ENCODE assay signal across 24 cellular contexts in genomic region chr2:68290825-68291224, GRCh38. TPM values are rescaled to one million over a fixed set of nuclear protein-coding genes. Genes with fewer than 3 reads are reported as not detected.
DNase-seq lines count a peak whose midpoint lies in the region; ATAC-seq and TF ChIP-seq lines count a peak whose summit lies in the region.
"Had no signal": no experiment of that assay in that cellular context is flagged by ENCODE, and none has a peak within 500 bp of the region (broad histone marks: within the 10 kb centered on the region; RNA-seq: fewer than 3 reads in every experiment).

No MANE protein-coding gene starts in this region.

- TF ChIP-seq CTCF in right atrium auricular region (IDR thresholded peaks at IDR 0.05): no peak
- TF ChIP-seq CTCF in dorsolateral prefrontal cortex (IDR thresholded peaks at IDR 0.05 in 54 of 56, conservative IDR thresholded peaks at IDR 0.05 in 2 of 56; ENCODE audit: low read depth in 1 of 56, partially characterized antibody in 56 of 56): no peak
- no peak for TF ChIP-seq CTCF in activated CD8-positive, alpha-beta T cell treated with anti-CD3 and anti-CD28 coated beads for 36 hours (IDR thresholded peaks at IDR 0.05)
- no peak for TF ChIP-seq CTCF in mesothelial cell of epicardium (IDR thresholded peaks at IDR 0.05; ENCODE audit: unreplicated experiment)

- peak overlapping the region in 1 of 2 donors; percentile 23 for H3K27ac ChIP-seq in right atrium auricular region
- H3K27ac ChIP-seq in dorsolateral prefrontal cortex: peak overlapping the region in 47 of 59 donors; percentile 2 to 93 (median 62)
- H3K27ac ChIP-seq: 22Rv1, foreskin keratinocyte, HL-60, tibial nerve had no signal

- no peak for DNase-seq in Right ventricle myocardium inferior (ENCODE audit: missing footprints)
- DNase-seq in right atrium auricular region (ENCODE audit: low spot score): no peak
- DNase-seq in dorsolateral prefrontal cortex: peak in 3 of 10 donors; percentile 30 to 46 (median 35)
- DNase-seq in middle frontal gyrus (ENCODE audit: extremely low spot score, low spot score): peak; percentile 50
- DNase-seq in DMS114 treated with DMSO at 0.1 percent for 48 hours (lab: John Stamatoyannopoulos, UW; ENCODE audit: unreplicated experiment): no peak
- DNase-seq in foreskin melanocyte: no peak
- DNase-seq in activated CD8-positive, alpha-beta T cell treated with anti-CD3 and anti-CD28 coated beads for 36 hours: no peak
- no peak for DNase-seq in mesothelial cell of epicardium (ENCODE audit: low spot score in 2 of 2, unreplicated experiment in 2 of 2)
- DNase-seq: activated CD4-positive, alpha-beta T cell treated with anti-CD3 and anti-CD28 coated beads, Interleukin-2, amount 50 U/mL, for 48 hours; activated CD8-positive, alpha-beta memory T cell treated with anti-CD3 and anti-CD28 coated beads, Interleukin-2, amount 50 U/mL, for 48 hours; activated naive CD8-positive, alpha-beta T cell treated with anti-CD3 and anti-CD28 coated beads for 36 hours; CD4-positive, CD25-positive, alpha-beta regulatory T cell; effector memory CD4-positive, alpha-beta T cell; foreskin keratinocyte; islet precursor cell; NCI-H82; retina; stimulated activated CD4-positive, alpha-beta T cell treated with anti-CD3 and anti-CD28 coated beads, Interleukin-15, amount 100 ng/mL, for 24 hours; SW 1271 had no signal

- H3K9me3 ChIP-seq in right atrium auricular region: no peaks in the 10 kb centered on the region
- H3K9me3 ChIP-seq: tibial nerve had no signal

- intact Hi-C loops in Right ventricle myocardium inferior (cut with DNase I): no loop called here
- intact Hi-C loops in dorsolateral prefrontal cortex (cut with DNase I): no loop called here
- intact Hi-C loops in activated CD8-positive, alpha-beta T cell treated with anti-CD3 and anti-CD28 coated beads for 36 hours (cut with micrococcal nuclease): no loop called here

- H3K27me3 ChIP-seq in right atrium auricular region (no peaks in the 10 kb centered on the region), dorsolateral prefrontal cortex (no peaks in the 10 kb centered on the region)
- H3K27me3 ChIP-seq: foreskin keratinocyte, tibial nerve had no signal

- CTCF ChIA-PET in activated CD8-positive, alpha-beta T cell treated with anti-CD3 and anti-CD28 coated beads for 36 hours (lab: Charles Lee): interaction anchor here (1.2 to 6.7 kb wide), 6 partner anchors 9 to 170 kb away, joined by 3 to 50 read pairs (median 8); no protein-coding TSS in a partner anchor

- H3K27ac Mint-ChIP-seq in activated CD8-positive, alpha-beta T cell treated with anti-CD3 and anti-CD28 coated beads for 36 hours: no peak overlapping the region
- no peak overlapping the region for H3K27ac Mint-ChIP-seq in mesothelial cell of epicardium
- H3K27ac Mint-ChIP-seq: activated naive CD8-positive, alpha-beta T cell treated with anti-CD3 and anti-CD28 coated beads for 36 hours; activated T-helper 2 cell treated with anti-CD3 and anti-CD28 coated beads, Interferon-gamma antibody, Interleukin-2, Interleukin-4, amounts not matched to agents 10 μg/mL and 5 μg/mL and 100 μg/mL, durations not matched to agents 14 hours and 24 hours and 36 hours; CD4-positive, CD25-positive, alpha-beta regulatory T cell; stimulated activated naive CD8-positive, alpha-beta T cell treated with anti-CD3 and anti-CD28 coated beads, Interleukin-15, Interleukin-2, amounts not matched to agents 100 ng/mL and 50 ng/mL, for 24 hours had no signal

- H3K4me1 ChIP-seq in right atrium auricular region: peaks cover 0 to 28% of the 10 kb centered on the region in 2 donors
- H3K4me1 ChIP-seq: foreskin keratinocyte had no signal

- no peaks in the 10 kb centered on the region for H3K4me1 Mint-ChIP-seq in activated CD8-positive, alpha-beta T cell treated with anti-CD3 and anti-CD28 coated beads for 36 hours (ENCODE audit: low read depth)
- H3K4me1 Mint-ChIP-seq in mesothelial cell of epicardium: peaks cover 19% of the 10 kb centered on the region
- H3K4me1 Mint-ChIP-seq: CD4-positive, CD25-positive, alpha-beta regulatory T cell had no signal

- H3K9me3 Mint-ChIP-seq in activated CD8-positive, alpha-beta T cell treated with anti-CD3 and anti-CD28 coated beads for 36 hours: no peaks in the 10 kb centered on the region
- no peaks in the 10 kb centered on the region for H3K9me3 Mint-ChIP-seq in mesothelial cell of epicardium
- H3K9me3 Mint-ChIP-seq: activated naive CD8-positive, alpha-beta T cell treated with anti-CD3 and anti-CD28 coated beads for 36 hours; activated T-helper 2 cell treated with anti-CD3 and anti-CD28 coated beads, Interferon-gamma antibody, Interleukin-2, Interleukin-4, amounts not matched to agents 10 μg/mL and 5 μg/mL and 100 μg/mL, durations not matched to agents 14 hours and 24 hours and 36 hours; CD4-positive, CD25-positive, alpha-beta regulatory T cell; stimulated activated naive CD8-positive, alpha-beta T cell treated with anti-CD3 and anti-CD28 coated beads, Interleukin-15, Interleukin-2, amounts not matched to agents 100 ng/mL and 50 ng/mL, for 24 hours had no signal

- peak; percentile 82 for ATAC-seq in Right ventricle myocardium inferior
- no peak for ATAC-seq in activated CD8-positive, alpha-beta T cell treated with anti-CD3 and anti-CD28 coated beads for 36 hours
- ATAC-seq: foreskin keratinocyte had no signal

- POLR2A ChIA-PET in activated CD8-positive, alpha-beta T cell treated with anti-CD3 and anti-CD28 coated beads for 36 hours (lab: Charles Lee): no interaction called here

- peaks cover 13% of the 10 kb centered on the region for H3K27me3 Mint-ChIP-seq in activated CD8-positive, alpha-beta T cell treated with anti-CD3 and anti-CD28 coated beads for 36 hours
- peaks cover under 1% of the 10 kb centered on the region for H3K27me3 Mint-ChIP-seq in mesothelial cell of epicardium (ENCODE audit: low read depth)

- no peak overlapping the region for H3K4me3 ChIP-seq in right atrium auricular region
- H3K4me3 ChIP-seq in dorsolateral prefrontal cortex: no peak overlapping the region
- H3K4me3 ChIP-seq: tibial nerve had no signal

- no peak overlapping the region for H3K4me3 Mint-ChIP-seq in activated CD8-positive, alpha-beta T cell treated with anti-CD3 and anti-CD28 coated beads for 36 hours
- no peak overlapping the region for H3K4me3 Mint-ChIP-seq in mesothelial cell of epicardium
- H3K4me3 Mint-ChIP-seq: activated naive CD8-positive, alpha-beta T cell treated with anti-CD3 and anti-CD28 coated beads for 36 hours; CD4-positive, CD25-positive, alpha-beta regulatory T cell; stimulated activated naive CD8-positive, alpha-beta T cell treated with anti-CD3 and anti-CD28 coated beads, Interleukin-15, Interleukin-2, amounts not matched to agents 100 ng/mL and 50 ng/mL, for 24 hours had no signal

- H3K36me3 Mint-ChIP-seq in activated CD8-positive, alpha-beta T cell treated with anti-CD3 and anti-CD28 coated beads for 36 hours (ENCODE audit: low read depth): no peaks in the 10 kb centered on the region
- no peaks in the 10 kb centered on the region for H3K36me3 Mint-ChIP-seq in mesothelial cell of epicardium
- H3K36me3 Mint-ChIP-seq: activated naive CD8-positive, alpha-beta T cell treated with anti-CD3 and anti-CD28 coated beads for 36 hours; CD4-positive, CD25-positive, alpha-beta regulatory T cell had no signal

- H3K36me3 ChIP-seq in right atrium auricular region: no peaks in the 10 kb centered on the region

RNA-seq across cellular contexts. Expression of gene CNRIP1, which starts 28.9 kb away (rescaled TPM):
- total RNA-seq in Right ventricle myocardium inferior: 12.5 TPM
- 10 to 100 TPM in 1 of 2 donors, 1 to 10 TPM in 1; 9.9 to 24.9 TPM for total RNA-seq in right atrium auricular region
- total RNA-seq in dorsolateral prefrontal cortex: 100 to 1,000 TPM in 55 of 120 experiments, 10 to 100 TPM in 65; 48.6 to 133 (median 99.0) TPM
- not detected for total RNA-seq in activated CD8-positive, alpha-beta T cell treated with anti-CD3 and anti-CD28 coated beads for 36 hours
- total RNA-seq in mesothelial cell of epicardium: 4.9 to 5.6 TPM (median 5.2 TPM) in 3 replicates
- total RNA-seq: activated naive CD8-positive, alpha-beta T cell treated with anti-CD3 and anti-CD28 coated beads for 36 hours; activated T-helper 2 cell treated with anti-CD3 and anti-CD28 coated beads, Interferon-gamma antibody, Interleukin-2, Interleukin-4, amounts not matched to agents 10 μg/mL and 5 μg/mL and 100 μg/mL, durations not matched to agents 14 hours and 24 hours and 36 hours; CD4-positive, CD25-positive, alpha-beta regulatory T cell had no signal

RNA-seq across cellular contexts. Expression of gene PPP3R1, which starts 38.5 kb away (rescaled TPM):
- 41.6 TPM for total RNA-seq in Right ventricle myocardium inferior
- total RNA-seq in right atrium auricular region: 10 to 100 TPM; 16.7 to 18.4 TPM
- 100 to 1,000 TPM; 127 to 464 (median 336) TPM for total RNA-seq in dorsolateral prefrontal cortex
- total RNA-seq in activated CD8-positive, alpha-beta T cell treated with anti-CD3 and anti-CD28 coated beads for 36 hours: 10 to 100 TPM; 72.7 to 73.7 TPM
- total RNA-seq in mesothelial cell of epicardium: 58.2 to 64.6 TPM (median 62.8 TPM) in 3 replicates
